8 cellular contexts compared by ENCODE assay signal in genomic region chr3:129195731-129196256, GRCh38. TPM values are rescaled to one million over a fixed set of nuclear protein-coding genes. Genes with fewer than 3 reads are reported as not detected.
DNase-seq lines count a peak whose midpoint lies in the region; ATAC-seq, FAIRE-seq and TF ChIP-seq lines count a peak whose summit lies in the region.

No MANE protein-coding gene starts in this region.

- ATAC-seq in naive thymus-derived CD4-positive, alpha-beta T cell, result peak; percentile 88
- ATAC-seq in GM21576 (IDR thresholded peaks at IDR 0.05; ENCODE audit: unreplicated experiment), result no peak
- ATAC-seq in HG03135 (IDR thresholded peaks at IDR 0.05; ENCODE audit: unreplicated experiment), result no peak
- ATAC-seq in GM18517 (IDR thresholded peaks at IDR 0.05; ENCODE audit: unreplicated experiment), result no peak

- CTCF ChIA-PET in naive thymus-derived CD4-positive, alpha-beta T cell (lab: Charles Lee), result interaction anchor here (1.4 kb wide), 1 partner anchor 50 kb away, joined by 3 read pairs; no protein-coding TSS in a partner anchor

- H3K27ac ChIP-seq in naive thymus-derived CD4-positive, alpha-beta T cell (ENCODE audit: low read depth, low read length), result no peak overlapping the region
- peak overlapping the region in 1 of 3 donors; percentile 31 for H3K27ac ChIP-seq in thyroid gland

- H3K27ac Mint-ChIP-seq in naive thymus-derived CD4-positive, alpha-beta T cell, result peak overlapping the region in 3 of 9 donors; percentile 36 to 72 (median 46)

- TF ChIP-seq POLR2A in erythroblast (IDR thresholded peaks at IDR 0.05; ENCODE audit: low read length), result no peak
- no peak for TF ChIP-seq POLR2A in thyroid gland (IDR thresholded peaks at IDR 0.05)

- H3K27me3 ChIP-seq in naive thymus-derived CD4-positive, alpha-beta T cell (ENCODE audit: control insufficient read depth in 2 of 2, insufficient read depth in 2 of 2, low read length in 2 of 2), result no peaks in the 10 kb centered on the region
- H3K27me3 ChIP-seq in thyroid gland, result no peaks in the 10 kb centered on the region

- H3K9me3 Mint-ChIP-seq in naive thymus-derived CD4-positive, alpha-beta T cell, result no peaks in the 10 kb centered on the region

- H3K36me3 Mint-ChIP-seq in naive thymus-derived CD4-positive, alpha-beta T cell, result peaks cover 0 to 1% (median 0%) of the 10 kb centered on the region in 5 donors

- DNase-seq in EL, result peak; percentile 94
- DNase-seq in RCC 7860 (ENCODE audit: low spot score), result peak; percentile 82
- peak; percentile 20 to 74 for DNase-seq in erythroblast (lab: John Stamatoyannopoulos, UW)
- DNase-seq in naive thymus-derived CD4-positive, alpha-beta T cell, result no peak
- no peak for DNase-seq in thyroid gland

- H3K4me3 ChIP-seq in naive thymus-derived CD4-positive, alpha-beta T cell (ENCODE audit: low read length), result no peak overlapping the region
- no peak overlapping the region for H3K4me3 ChIP-seq in thyroid gland (replicated peaks in 1 of 3)

- H3K9me3 ChIP-seq in naive thymus-derived CD4-positive, alpha-beta T cell (ENCODE audit: control insufficient read depth in 2 of 3, low read length in 3 of 3), result no peaks in the 10 kb centered on the region
- no peaks in the 10 kb centered on the region for H3K9me3 ChIP-seq in thyroid gland

- no peaks in the 10 kb centered on the region for H3K27me3 Mint-ChIP-seq in naive thymus-derived CD4-positive, alpha-beta T cell

- intact Hi-C loops in naive thymus-derived CD4-positive, alpha-beta T cell (cut with micrococcal nuclease), result no loop called here
- intact Hi-C loops in thyroid gland (cut with DNase I), result no loop called here

- H3K4me3 Mint-ChIP-seq in naive thymus-derived CD4-positive, alpha-beta T cell, result no peak overlapping the region

- peak; percentile 90 for FAIRE-seq in RCC 7860 (lab: Jason Lieb, UNC)

- H3K4me1 ChIP-seq in naive thymus-derived CD4-positive, alpha-beta T cell (ENCODE audit: control insufficient read depth in 2 of 2, insufficient read depth in 2 of 2, low read length in 2 of 2), result no peaks in the 10 kb centered on the region
- no peaks in the 10 kb centered on the region for H3K4me1 ChIP-seq in thyroid gland

- peaks cover 0 to 26% (median 0%) of the 10 kb centered on the region in 7 donors for H3K4me1 Mint-ChIP-seq in naive thymus-derived CD4-positive, alpha-beta T cell

- 68 to 70% methylated on average over 6 of the region's 6 CpGs for WGBS in thyroid gland, 2 donors

- POLR2A ChIA-PET in naive thymus-derived CD4-positive, alpha-beta T cell (lab: Charles Lee), result interaction anchor here (0.5 to 1.5 kb wide), 2 partner anchors 10 to 237 kb away, joined by 3 read pairs; no protein-coding TSS in a partner anchor

- no peaks in the 10 kb centered on the region for H3K36me3 ChIP-seq in naive thymus-derived CD4-positive, alpha-beta T cell (ENCODE audit: control insufficient read depth in 2 of 3, insufficient read depth in 3 of 3, low read length in 3 of 3)
- no peaks in the 10 kb centered on the region for H3K36me3 ChIP-seq in thyroid gland

- no peak for TF ChIP-seq CTCF in thyroid gland (IDR thresholded peaks at IDR 0.05)

RNA-seq across cellular contexts. Expression of gene CNBP, which starts 12.1 kb away (rescaled TPM):
- total RNA-seq in naive thymus-derived CD4-positive, alpha-beta T cell, result 100 to 1,000 TPM; 259 to 366 (median 327) TPM
- polyA plus RNA-seq in naive thymus-derived CD4-positive, alpha-beta T cell, result 1,000 to 10,000 TPM in 1 of 2 donors, 100 to 1,000 TPM in 1; 935 to 1,159 TPM
- total RNA-seq in thyroid gland, result 100 to 1,000 TPM; 390 to 480 (median 421) TPM

RNA-seq across cellular contexts. Expression of gene ISY1, which starts 34.9 kb away (rescaled TPM):
- 10 to 100 TPM; 27.6 to 65.1 (median 37.4) TPM for total RNA-seq in naive thymus-derived CD4-positive, alpha-beta T cell
- polyA plus RNA-seq in naive thymus-derived CD4-positive, alpha-beta T cell, result 100 to 1,000 TPM; 115 to 130 TPM
- total RNA-seq in thyroid gland, result 10 to 100 TPM; 15.8 to 31.8 (median 20.2) TPM

RNA-seq across cellular contexts. Expression of gene COPG1, which starts 53.6 kb away (rescaled TPM):
- 100 to 1,000 TPM in 3 of 5 experiments, 10 to 100 TPM in 2; 83.3 to 177 (median 103) TPM for total RNA-seq in naive thymus-derived CD4-positive, alpha-beta T cell
- 10 to 100 TPM; 57.4 to 99.8 TPM for polyA plus RNA-seq in naive thymus-derived CD4-positive, alpha-beta T cell
- 100 to 1,000 TPM in 3 of 4 donors, 10 to 100 TPM in 1; 95.8 to 195 (median 159) TPM for total RNA-seq in thyroid gland

Comparison
In these comparisons a context has a peak if more than half of its experiments do, and no peak if none do; other contexts are left out.
1. DNase-seq: peak in EL (single experiment), RCC 7860 (single experiment) and erythroblast (2 of 2); none in naive thymus-derived CD4-positive, alpha-beta T cell (0 of 9) and thyroid gland (0 of 2).